In the genomic region with DNA sequence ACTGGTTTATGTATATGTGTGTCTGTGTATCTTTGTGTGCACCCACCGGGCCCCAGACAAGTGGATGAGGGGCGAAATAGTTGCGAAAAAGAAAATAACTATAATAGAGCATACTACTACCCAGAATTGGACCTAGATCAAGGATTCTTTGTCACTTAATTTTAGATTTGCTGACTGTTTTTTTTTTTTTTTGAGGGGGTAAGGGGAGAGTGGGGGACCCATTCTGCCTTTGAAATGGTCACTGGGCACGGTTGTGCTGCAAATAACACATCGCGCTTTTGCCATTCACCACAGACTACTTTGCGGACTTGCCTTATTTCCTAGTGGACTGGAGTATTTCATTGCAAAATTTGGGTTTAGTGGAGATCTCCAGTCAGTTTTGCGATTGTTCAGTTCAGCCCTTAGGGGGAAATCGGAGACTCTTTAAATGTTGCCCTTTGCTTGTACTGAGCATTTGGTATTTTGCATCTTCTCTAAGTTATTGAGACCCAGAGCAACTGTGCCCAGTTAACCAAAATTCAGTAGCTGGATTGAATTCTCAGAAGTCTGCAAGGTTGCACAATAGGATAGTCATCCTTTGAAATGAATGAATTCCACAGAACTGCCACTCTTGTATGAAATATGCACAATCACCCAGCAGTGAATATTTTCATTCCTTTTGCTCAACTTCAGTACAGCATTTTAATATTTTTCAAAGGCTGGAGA, we compare ENCODE assay signal across 8 cellular contexts. TPM values are rescaled to one million over a fixed set of nuclear protein-coding genes. Genes with fewer than 3 reads are reported as not detected.
DNase-seq lines count a peak whose midpoint lies in the region; ATAC-seq and TF ChIP-seq lines count a peak whose summit lies in the region.

No MANE protein-coding gene starts in this region.

- peak; percentile 11 for DNase-seq in NAMALWA (ENCODE audit: low spot score)
- DNase-seq in coronary artery (ENCODE audit: low spot score) = no peak
- DNase-seq in naive thymus-derived CD8-positive, alpha-beta T cell = no peak
- DNase-seq in NCI-H2196 (lab: John Stamatoyannopoulos, UW; ENCODE audit: unreplicated experiment) = no peak
- DNase-seq in KBM-7 = no peak
- no peak for DNase-seq in HT-29 (ENCODE audit: low spot score)

- POLR2A ChIA-PET in naive thymus-derived CD8-positive, alpha-beta T cell (lab: Charles Lee) = interaction anchor here (1.6 kb wide), 1 partner anchor 212 kb away, joined by 6 read pairs; no protein-coding TSS in a partner anchor

- H3K9ac ChIP-seq in BLaER1 treated with 17β-estradiol and CSF1 and Interleukin-3, amounts not matched to agents 10 nM and 100 nM = peak overlapping the region; percentile 75 to 97 (median 93); a peak in 21 of 22 replicates

- peak overlapping the region; percentile 82 to 99 (median 92) for H3K4me2 ChIP-seq in BLaER1 treated with 17β-estradiol and CSF1 and Interleukin-3, amounts not matched to agents 10 nM and 100 nM

- H3K9me3 ChIP-seq in BLaER1 treated with 17β-estradiol and CSF1 and Interleukin-3, amounts not matched to agents 10 nM and 100 nM (replicated peaks in 1 of 11) = no peaks in the 10 kb centered on the region

- peaks cover 2 to 29% (median 15%) of the 10 kb centered on the region in 3 donors for H3K36me3 Mint-ChIP-seq in naive thymus-derived CD8-positive, alpha-beta T cell

- peaks cover 43 to 79% (median 70%) of the 10 kb centered on the region in 4 donors for H3K4me1 Mint-ChIP-seq in naive thymus-derived CD8-positive, alpha-beta T cell

- in situ Hi-C loops in KBM-7 (cut with MboI; ENCODE audit: low pct_unique_long_range_greater_than_20kb, low sequenced_read_pairs) = no loop called here

- peak overlapping the region; percentile 73 to 97 (median 92) for H3K4me3 ChIP-seq in BLaER1 treated with 17β-estradiol and CSF1 and Interleukin-3, amounts not matched to agents 10 nM and 100 nM
- peak overlapping the region; percentile 91 for H3K4me3 ChIP-seq in coronary artery

- peaks cover 38 to 75% (median 56%) of the 10 kb centered on the region in 10 experiments for H3K4me1 ChIP-seq in BLaER1 treated with 17β-estradiol and CSF1 and Interleukin-3, amounts not matched to agents 10 nM and 100 nM

- no peak for TF ChIP-seq CTCF in coronary artery (IDR thresholded peaks at IDR 0.05)

- peaks cover 0 to 55% (median 18%) of the 10 kb centered on the region in 11 experiments; a peak in 14 of 22 replicates for H4K20me1 ChIP-seq in BLaER1 treated with 17β-estradiol and CSF1 and Interleukin-3, amounts not matched to agents 10 nM and 100 nM

- peak overlapping the region; percentile 81 to 98 (median 96) for H3K27ac Mint-ChIP-seq in naive thymus-derived CD8-positive, alpha-beta T cell

- H3K27me3 ChIP-seq in BLaER1 treated with 17β-estradiol and CSF1 and Interleukin-3, amounts not matched to agents 10 nM and 100 nM = peaks cover 0 to 38% (median 0%) of the 10 kb centered on the region in 11 experiments; a peak in 4 of 22 replicates

- peak overlapping the region; percentile 92 to 100 (median 100) for H3K4me3 Mint-ChIP-seq in naive thymus-derived CD8-positive, alpha-beta T cell

- no peaks in the 10 kb centered on the region for H3K27me3 Mint-ChIP-seq in naive thymus-derived CD8-positive, alpha-beta T cell

- peak overlapping the region in 10 of 11 experiments; percentile 44 to 94 (median 92); a peak in 18 of 22 replicates for H3K27ac ChIP-seq in BLaER1 treated with 17β-estradiol and CSF1 and Interleukin-3, amounts not matched to agents 10 nM and 100 nM
- H3K27ac ChIP-seq in coronary artery = peak overlapping the region; percentile 92 to 95

- peaks cover 0 to 54% (median 18%) of the 10 kb centered on the region in 11 experiments; a peak in 16 of 22 replicates for H3K36me3 ChIP-seq in BLaER1 treated with 17β-estradiol and CSF1 and Interleukin-3, amounts not matched to agents 10 nM and 100 nM

- no peak for ATAC-seq in naive thymus-derived CD8-positive, alpha-beta T cell
- no peak for ATAC-seq in HG03460 (IDR thresholded peaks at IDR 0.05; ENCODE audit: unreplicated experiment)

- no peaks in the 10 kb centered on the region for H3K9me3 Mint-ChIP-seq in naive thymus-derived CD8-positive, alpha-beta T cell

RNA-seq across cellular contexts. Expression of gene TRIB2, which starts 2.8 kb away (rescaled TPM):
- 10 to 100 TPM; 77.0 to 85.1 TPM for total RNA-seq in naive thymus-derived CD8-positive, alpha-beta T cell
- 10 to 100 TPM; 22.5 to 30.5 (median 27.4) TPM for polyA plus RNA-seq in naive thymus-derived CD8-positive, alpha-beta T cell
- total RNA-seq in HT-29 (2014; rRNA removed; shearing (Covaris generic)) = 5.7 and 8.6 TPM in 2 replicates
